In the genomic region with DNA sequence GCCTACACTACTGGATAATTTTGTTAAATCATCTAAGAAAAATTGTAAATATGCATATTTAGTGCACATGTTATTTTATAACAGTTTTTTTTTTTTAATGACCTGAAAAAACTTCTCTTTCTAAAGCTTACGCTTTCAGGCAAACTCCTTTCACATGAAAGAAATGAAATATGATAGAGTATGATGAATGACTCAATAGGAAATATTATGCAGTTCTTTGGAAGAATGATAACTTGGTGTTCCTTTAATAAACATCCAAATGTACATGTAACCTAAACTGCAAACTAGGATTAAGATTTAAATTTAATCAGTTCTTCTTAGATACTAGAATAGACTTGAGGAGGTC, we compare ENCODE assay signal across 11 cellular contexts.
DNase-seq lines count a peak whose midpoint lies in the region; ATAC-seq, FAIRE-seq and TF ChIP-seq lines count a peak whose summit lies in the region.
"Had no signal": no experiment of that assay in that cellular context is flagged by ENCODE, and none has a peak within 500 bp of the region (broad histone marks: within the 10 kb centered on the region; RNA-seq: fewer than 3 reads in every experiment).

No MANE protein-coding gene starts in this region.

- peak overlapping the region in 1 of 2 experiments; percentile 10; a peak in 1 of 4 replicates for H4K8ac ChIP-seq in IMR-90 (ENCODE audit: low read depth in 2 of 2, low read length in 2 of 2)

- in situ Hi-C loops in IMR-90 (cut with MboI; ENCODE audit: low sequenced_read_pairs), result no loop called here

- DNase-seq in IMR-90 (no peak), bronchial epithelial cell (ENCODE audit: low read depth) (peak; percentile 35), lower lobe of right lung (no peak), thyroid gland (no peak), NOMO-1 treated with DMSO at 0.1 percent for 48 hours (lab: John Stamatoyannopoulos, UW; ENCODE audit: unreplicated experiment) (no peak), kidney (no peak)
- no peak for DNase-seq in stimulated activated CD4-positive, alpha-beta T cell treated with anti-CD3 and anti-CD28 coated beads, Interleukin-2, amount 100 ng/mL, for 24 hours
- DNase-seq: activated CD4-positive, alpha-beta T cell treated with anti-CD3 and anti-CD28 coated beads, Interleukin-2, amount 10 ng/mL, durations not matched to agents 24 days and 14 days; NCI-H526 treated with DMSO at 0.1 percent for 48 hours had no signal

- H3K9ac ChIP-seq in IMR-90 (ENCODE audit: low read depth, low read length) (peak overlapping the region; percentile 29; the same call in 1 of the 2 replicates), kidney (ENCODE audit: low read length in 2 of 2) (peak overlapping the region in 1 of 2 donors; percentile 1)

- H3K4me2 ChIP-seq in IMR-90 (ENCODE audit: low read depth, low read length), result peak overlapping the region; percentile 94; the same call in 1 of the 2 replicates

- H2AK5ac ChIP-seq in IMR-90 (ENCODE audit: low read depth, low read length), result no peak overlapping the region

- intact Hi-C loops in IMR-90 (cut with micrococcal nuclease), result loop anchor here (2.0 to 10.0 kb wide), 3 partner anchors 13 to 151 kb away; no protein-coding TSS in a partner anchor
- intact Hi-C loops in lower lobe of right lung (cut with DNase I), result no loop called here
- intact Hi-C loops in thyroid gland (cut with DNase I), result no loop called here
- intact Hi-C loops in kidney (cut with DNase I), result no loop called here

- peaks cover 13% of the 10 kb centered on the region; the same call in 1 of the 2 replicates for H4K20me1 ChIP-seq in IMR-90 (ENCODE audit: insufficient read depth, low read length)

- peaks cover 10 to 22% of the 10 kb centered on the region in 2 experiments for H3K79me1 ChIP-seq in IMR-90 (ENCODE audit: low read depth in 1 of 2, low read length in 2 of 2)

- CTCF ChIA-PET in IMR-90 (lab: Yijun Ruan, JAX), result no interaction called here

- no peak overlapping the region for H4K91ac ChIP-seq in IMR-90 (ENCODE audit: insufficient read depth, low read depth, low read length)

- H3K4me3 ChIP-seq in IMR-90 (ENCODE audit: insufficient read depth, low read depth, low read length) (no peak overlapping the region), bronchial epithelial cell (ENCODE audit: low read depth, low read length) (no peak overlapping the region), lower lobe of right lung (peak overlapping the region; percentile 47), thyroid gland (replicated peaks in 1 of 3) (peak overlapping the region in 1 of 3 donors; percentile 20), kidney (ENCODE audit: low read length in 2 of 2) (no peak overlapping the region)
- H3K4me3 ChIP-seq: GM12878 had no signal

- no peak overlapping the region for H2AFZ ChIP-seq in IMR-90 (replicated peaks; ENCODE audit: low read length, poor library complexity)

- ATAC-seq in IMR-90 (ENCODE audit: low read depth) (no peak), lower lobe of right lung (no peak)

- H3K4ac ChIP-seq in IMR-90 (ENCODE audit: low read depth, low read length), result no peak overlapping the region

- H4K5ac ChIP-seq in IMR-90 (ENCODE audit: low read depth, low read length), result no peak overlapping the region

- no peak for FAIRE-seq in bronchial epithelial cell (lab: Jason Lieb, UNC)
- no peak for FAIRE-seq in kidney (lab: Jason Lieb, UNC)
- FAIRE-seq: endometrium, GM12878 had no signal

- dilution Hi-C loops in IMR-90 (cut with HindIII; ENCODE audit: low sequenced_read_pairs, unreplicated experiment), result no loop called here

- H3K9me1 ChIP-seq in IMR-90 (ENCODE audit: insufficient read depth, low read length), result peaks cover 9% of the 10 kb centered on the region

- H3K14ac ChIP-seq in IMR-90 (replicated peaks; ENCODE audit: low read depth, low read length), result no peak overlapping the region

- POLR2A ChIA-PET in IMR-90 (lab: Charles Lee; ENCODE audit: unreplicated experiment), result interaction anchor here (0.6 kb wide), 2 partner anchors 50 to 104 kb away, joined by 3 read pairs; no protein-coding TSS in a partner anchor

- WGBS in IMR-90 (ENCODE audit: extremely low coverage in 2 of 2, insufficient read length in 1 of 2), 2 experiments, result no CpG with 5 or more reads among the region's 1 CpG
- 74 to 77% methylated on average over 1 of the region's 1 CpG for WGBS in thyroid gland, 2 donors

- H3K56ac ChIP-seq in IMR-90 (ENCODE audit: extremely low read depth, insufficient read depth, low read length), result no peak overlapping the region

- TF ChIP-seq RAD21 in IMR-90 (IDR thresholded peaks at IDR 0.05; ENCODE audit: low read length), result no peak

- no peak overlapping the region for H3K23ac ChIP-seq in IMR-90 (ENCODE audit: low read depth, low read length)

- H2BK20ac ChIP-seq in IMR-90 (ENCODE audit: low read depth, low read length), result no peak overlapping the region

- H3K27me3 ChIP-seq in IMR-90 (ENCODE audit: control insufficient read depth, insufficient read depth, low read length) (no peaks in the 10 kb centered on the region), bronchial epithelial cell (ENCODE audit: control insufficient read depth, insufficient read depth, low read length) (no peaks in the 10 kb centered on the region), lower lobe of right lung (ENCODE audit: low read depth) (no peaks in the 10 kb centered on the region), thyroid gland (no peaks in the 10 kb centered on the region)

- no peak overlapping the region for H3K27ac ChIP-seq in IMR-90 (ENCODE audit: insufficient read depth, low read length)
- H3K27ac ChIP-seq in lower lobe of right lung, result peak overlapping the region; percentile 68
- H3K27ac ChIP-seq in thyroid gland, result peak overlapping the region; percentile 83 to 87 (median 87)
- H3K27ac ChIP-seq in kidney (ENCODE audit: low read depth in 2 of 2, low read length in 2 of 2), result peak overlapping the region in 1 of 2 donors; percentile 36

- H3K4me1 ChIP-seq in IMR-90 (ENCODE audit: control insufficient read depth, insufficient read depth, low read length), result peaks cover 4% of the 10 kb centered on the region
- peaks cover 65% of the 10 kb centered on the region for H3K4me1 ChIP-seq in lower lobe of right lung
- peaks cover 23 to 34% of the 10 kb centered on the region in 2 donors for H3K4me1 ChIP-seq in thyroid gland
- H3K4me1 ChIP-seq in kidney (ENCODE audit: control insufficient read depth in 1 of 2, insufficient read depth in 1 of 2, low read depth in 1 of 2, low read length in 2 of 2), result peaks cover 9 to 23% of the 10 kb centered on the region in 2 donors

- TF ChIP-seq CTCF in IMR-90 (conservative IDR thresholded peaks at IDR 0.05; ENCODE audit: low read depth, low read length) (no peak), bronchial epithelial cell (IDR thresholded peaks at IDR 0.05; ENCODE audit: insufficient read depth, low read length, severe bottlenecking) (no peak), lower lobe of right lung (IDR thresholded peaks at IDR 0.05) (no peak), thyroid gland (IDR thresholded peaks at IDR 0.05) (no peak), kidney (IDR thresholded peaks at IDR 0.05; ENCODE audit: borderline replicate concordance, extremely low read depth, insufficient read depth) (no peak)

- no peak overlapping the region for H2BK15ac ChIP-seq in IMR-90 (ENCODE audit: low read depth, low read length)

- TF ChIP-seq POLR2A in IMR-90 (IDR thresholded peaks at IDR 0.05; ENCODE audit: low read depth, low read length) (no peak), thyroid gland (IDR thresholded peaks at IDR 0.05) (no peak)

- BruUV-seq in IMR-90 (replicated peaks; lab: Mats Ljungman, UMichigan), result no TSS peak

- no peak overlapping the region for H2AK9ac ChIP-seq in IMR-90 (replicated peaks; ENCODE audit: low read depth, low read length, poor library complexity)

- H3K18ac ChIP-seq in IMR-90 (ENCODE audit: low read depth, low read length), result no peak overlapping the region

- peak overlapping the region; percentile 90; the same call in 1 of the 2 replicates for H2BK120ac ChIP-seq in IMR-90 (ENCODE audit: low read depth, low read length)

- no peaks in the 10 kb centered on the region for H3K36me3 ChIP-seq in IMR-90 (ENCODE audit: control insufficient read depth, insufficient read depth, low read length)
- no peaks in the 10 kb centered on the region for H3K36me3 ChIP-seq in bronchial epithelial cell (ENCODE audit: control insufficient read depth, insufficient read depth, low read length)
- no peaks in the 10 kb centered on the region for H3K36me3 ChIP-seq in lower lobe of right lung
- H3K36me3 ChIP-seq in thyroid gland, result no peaks in the 10 kb centered on the region
- H3K36me3 ChIP-seq in kidney (ENCODE audit: control insufficient read depth in 1 of 2, insufficient read depth in 2 of 2, low read length in 2 of 2), result no peaks in the 10 kb centered on the region

- H3K9me3 ChIP-seq in IMR-90 (ENCODE audit: control insufficient read depth, insufficient read depth, low read length) (no peaks in the 10 kb centered on the region), lower lobe of right lung (no peaks in the 10 kb centered on the region), thyroid gland (no peaks in the 10 kb centered on the region), kidney (ENCODE audit: control insufficient read depth in 1 of 2, low read length in 2 of 2) (no peaks in the 10 kb centered on the region)

- no peak overlapping the region for H2BK5ac ChIP-seq in IMR-90 (ENCODE audit: low read depth, low read length, poor library complexity, severe bottlenecking)

TF ChIP-seq in IMR-90, 13 proteins besides CTCF, POLR2A, EP300 and RAD21 (continues in another document):
- TF ChIP-seq RCOR1 (IDR thresholded peaks at IDR 0.05; ENCODE audit: insufficient replicate concordance, low read length) (no peak), FOS (IDR thresholded peaks at IDR 0.05; ENCODE audit: low read depth, low read length) (no peak), BHLHE40 (IDR thresholded peaks at IDR 0.05; ENCODE audit: low read depth, low read length) (no peak), NFE2L2 (IDR thresholded peaks at IDR 0.05; ENCODE audit: low read depth, low read length) (no peak), MXI1 (IDR thresholded peaks at IDR 0.05; ENCODE audit: borderline replicate concordance, low read depth, low read length) (no peak), USF2 (IDR thresholded peaks at IDR 0.05; ENCODE audit: low read depth, low read length) (no peak), MAZ (IDR thresholded peaks at IDR 0.05; ENCODE audit: borderline replicate concordance, low read depth, low read length) (no peak), CEBPB (IDR thresholded peaks at IDR 0.05; ENCODE audit: low read depth, low read length) (no peak), CHD1 (IDR thresholded peaks at IDR 0.05; ENCODE audit: low read depth, low read length) (no peak), RFX5 (IDR thresholded peaks at IDR 0.05; ENCODE audit: low read depth, low read length) (no peak)
